ENCODE assay signal across 8 cellular contexts in the genomic region with DNA sequence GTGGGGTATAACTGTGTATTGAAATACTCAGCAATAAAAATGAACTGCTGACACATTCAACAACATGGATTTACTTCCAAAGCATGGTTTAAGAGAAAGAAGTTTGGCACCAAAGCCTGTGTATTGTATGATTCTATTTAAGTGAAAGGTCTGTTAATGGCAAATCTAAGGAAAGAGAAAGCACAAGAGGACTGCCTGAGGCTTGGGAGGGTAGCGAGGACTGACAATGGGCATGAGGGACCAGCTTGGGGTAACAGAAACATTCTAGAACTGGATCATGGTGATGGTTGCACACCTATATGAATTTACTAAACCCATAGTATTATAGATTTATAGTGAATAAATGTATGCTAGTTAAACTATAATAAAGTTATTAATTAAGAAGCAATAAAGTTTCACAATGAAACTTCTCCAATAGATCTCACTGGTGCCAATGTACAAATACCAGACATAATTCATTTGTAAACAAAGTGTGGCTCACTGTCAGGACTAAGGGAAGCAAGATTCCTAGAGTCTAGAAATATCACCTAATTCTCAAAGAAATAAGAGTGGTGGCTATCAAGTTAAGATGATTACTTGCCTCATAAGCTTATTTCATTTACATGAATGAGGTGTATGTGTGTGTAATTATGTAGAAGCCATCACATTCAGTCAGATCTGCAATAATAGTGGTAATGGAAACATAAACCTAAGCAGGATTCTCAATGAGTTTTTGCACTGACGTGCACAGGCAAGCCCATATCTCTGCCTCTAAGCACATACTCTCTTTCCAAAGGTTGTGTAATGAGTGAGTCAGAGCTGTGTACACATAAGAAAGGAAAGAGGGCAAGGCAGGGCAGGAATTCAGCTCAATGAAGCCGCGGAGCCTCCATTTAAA.
DNase-seq lines count a peak whose midpoint lies in the region; ATAC-seq, FAIRE-seq and TF ChIP-seq lines count a peak whose summit lies in the region.

No MANE protein-coding gene starts in this region.

- FAIRE-seq in D721Med (lab: Jason Lieb, UNC) = no peak

- H3K4me1 ChIP-seq in mesodermal cell (ENCODE audit: control insufficient read depth, insufficient read depth, low read length, poor library complexity, severe bottlenecking) (peaks cover 22% of the 10 kb centered on the region), colonic mucosa (no peaks in the 10 kb centered on the region)

- H3K4me3 ChIP-seq in astrocyte of the spinal cord (ENCODE audit: low read depth, low read length) (no peak overlapping the region), mesodermal cell (ENCODE audit: extremely low read depth, insufficient read depth, low read length, poor library complexity, severe bottlenecking) (no peak overlapping the region), colonic mucosa (no peak overlapping the region)

- H3K9me3 ChIP-seq in mesodermal cell (ENCODE audit: control insufficient read depth, low read length) (no peaks in the 10 kb centered on the region), colonic mucosa (no peaks in the 10 kb centered on the region)

- ATAC-seq in GM18517 (IDR thresholded peaks at IDR 0.05; ENCODE audit: unreplicated experiment) = no peak

- WGBS in mesodermal cell (ENCODE audit: insufficient coverage in 2 of 2), 2 experiments = 40 to 100% methylated on average over 1 of the region's 4 CpGs

- intact Hi-C loops in colonic mucosa (cut with DNase I) = no loop called here

- H3K27ac ChIP-seq in mesodermal cell (ENCODE audit: low read depth, low read length, severe bottlenecking) (peak overlapping the region; percentile 57), colonic mucosa (no peak overlapping the region)

- H3K36me3 ChIP-seq in mesodermal cell (ENCODE audit: control insufficient read depth, insufficient read depth, low read length) (no peaks in the 10 kb centered on the region), colonic mucosa (no peaks in the 10 kb centered on the region)

- no peaks in the 10 kb centered on the region for H3K27me3 ChIP-seq in colonic mucosa

- no peak overlapping the region for H3K9ac ChIP-seq in colonic mucosa (ENCODE audit: low read depth in 2 of 2, low read length in 2 of 2)

- in situ Hi-C loops in astrocyte of the spinal cord (cut with HindIII; ENCODE audit: low sequenced_read_pairs) = no loop called here

- peak; percentile 24 for DNase-seq in Ammon's horn (ENCODE audit: low spot score)
- DNase-seq in NCI-H1417 treated with DMSO at 0.1 percent for 48 hours (lab: John Stamatoyannopoulos, UW) = peak; percentile 39
- DNase-seq in astrocyte of the spinal cord (ENCODE audit: low read depth, low spot score) = peak; percentile 94
- no peak for DNase-seq in colonic mucosa
- no peak for DNase-seq in D721Med (ENCODE audit: insufficient read length, low spot score)
- no peak for DNase-seq in CD1c-positive myeloid dendritic cell (ENCODE audit: extremely low spot score)

- TF ChIP-seq CTCF in astrocyte of the spinal cord (IDR thresholded peaks at IDR 0.05; ENCODE audit: low read depth, low read length) = no peak
- no peak for TF ChIP-seq CTCF in colonic mucosa (IDR thresholded peaks at IDR 0.05)
- TF ChIP-seq CTCF in D721Med (IDR thresholded peaks at IDR 0.05; ENCODE audit: insufficient read depth, missing control alignments) = no peak

Comparison
In these comparisons a context has a peak if more than half of its experiments do, and no peak if none do; other contexts are left out.
1. DNase-seq: peak in Ammon's horn (single experiment), NCI-H1417 treated with DMSO at 0.1 percent for 48 hours (single experiment) and astrocyte of the spinal cord (single experiment); none in colonic mucosa (single experiment), D721Med (single experiment) and CD1c-positive myeloid dendritic cell (single experiment).